9 cellular contexts compared by ENCODE assay signal in genomic region chrX:53319614-53320542, GRCh38. TPM values are rescaled to one million over a fixed set of nuclear protein-coding genes. Genes with fewer than 3 reads are reported as not detected.
A peak's percentile ranks its signal among the peaks of the same experiment; 100 is the strongest.
DNase-seq lines count a peak whose midpoint lies in the region; ATAC-seq, FAIRE-seq and TF ChIP-seq lines count a peak whose summit lies in the region.
"Had no signal": no experiment of that assay in that cellular context is flagged by ENCODE, and none has a peak within 500 bp of the region (broad histone marks: within the 10 kb centered on the region; RNA-seq: fewer than 3 reads in every experiment).

No MANE protein-coding gene starts in this region.

- no peak overlapping the region for H3K27ac ChIP-seq in iPS-18a (ENCODE audit: low read length)
- H3K27ac ChIP-seq in spleen, result no peak overlapping the region

- peak overlapping the region; percentile 43 for H3K4me3 Mint-ChIP-seq in activated CD8-positive, alpha-beta T cell treated with anti-CD3 and anti-CD28 coated beads, Interleukin-2, amount 10 ng/mL, durations not matched to agents 7 days and 5 days

- no peak for TF ChIP-seq CTCF in spleen (IDR thresholded peaks at IDR 0.05 in 8 of 11, conservative IDR thresholded peaks at IDR 0.05 in 3 of 11)

- H3K9me3 ChIP-seq in iPS-18a (ENCODE audit: control insufficient read depth, low read depth, low read length) (peaks cover 2% of the 10 kb centered on the region), spleen (no peaks in the 10 kb centered on the region)
- H3K9me3 ChIP-seq: BE2C had no signal

- DNase-seq in DMS79 treated with DMSO at 0.1 percent for 48 hours (lab: John Stamatoyannopoulos, UW) (peak; percentile 1), DMS79 (lab: John Stamatoyannopoulos, UW) (no peak), spleen (no peak), HK-2 (ENCODE audit: unreplicated experiment) (no peak), H54 (ENCODE audit: insufficient read length, low spot score) (no peak)
- DNase-seq in activated CD8-positive, alpha-beta T cell treated with anti-CD3 and anti-CD28 coated beads, Interleukin-2, amount 10 ng/mL, durations not matched to agents 7 days and 5 days, result no peak
- DNase-seq: BE2C had no signal

- no peak for ATAC-seq in activated CD8-positive, alpha-beta T cell treated with anti-CD3 and anti-CD28 coated beads, Interleukin-2, amount 10 ng/mL, durations not matched to agents 7 days and 5 days
- ATAC-seq in HG02571 (IDR thresholded peaks at IDR 0.05; ENCODE audit: unreplicated experiment), result no peak

- H3K36me3 ChIP-seq in iPS-18a (ENCODE audit: control insufficient read depth, low read depth, low read length), result no peaks in the 10 kb centered on the region
- H3K36me3 ChIP-seq in spleen, result no peaks in the 10 kb centered on the region
- H3K36me3 ChIP-seq: BE2C had no signal

- CTCF ChIA-PET in activated CD8-positive, alpha-beta T cell treated with anti-CD3 and anti-CD28 coated beads, Interleukin-2, amount 10 ng/mL, durations not matched to agents 7 days and 5 days (lab: Charles Lee), result interaction anchor here (0.9 to 4.9 kb wide), 5 partner anchors 59 to 162 kb away, joined by 3 to 58 read pairs (median 14); no protein-coding TSS in a partner anchor

- intact Hi-C loops in spleen (cut with DNase I; ENCODE audit: low total_unique reads), result loop anchor here (5.0 kb wide), 1 partner anchor 117 kb away; no protein-coding TSS in a partner anchor

- H3K36me3 Mint-ChIP-seq in activated CD8-positive, alpha-beta T cell treated with anti-CD3 and anti-CD28 coated beads, Interleukin-2, amount 10 ng/mL, durations not matched to agents 7 days and 5 days (ENCODE audit: low read depth), result no peaks in the 10 kb centered on the region

- 3 to 24% (median 5%) methylated on average over 17 to 32 of the region's 32 CpGs for WGBS in spleen, 5 donors

- H3K4me1 Mint-ChIP-seq in activated CD8-positive, alpha-beta T cell treated with anti-CD3 and anti-CD28 coated beads, Interleukin-2, amount 10 ng/mL, durations not matched to agents 7 days and 5 days (ENCODE audit: low read depth), result peaks cover 13% of the 10 kb centered on the region

- FAIRE-seq in H54 (lab: Jason Lieb, UNC), result no peak

- H3K4me1 ChIP-seq in iPS-18a (ENCODE audit: control insufficient read depth, low read depth, low read length) (peaks cover 12% of the 10 kb centered on the region), spleen (peaks cover 0 to 19% (median 13%) of the 10 kb centered on the region in 6 donors)
- H3K4me1 ChIP-seq: BE2C had no signal

- H3K9me3 Mint-ChIP-seq in activated CD8-positive, alpha-beta T cell treated with anti-CD3 and anti-CD28 coated beads, Interleukin-2, amount 10 ng/mL, durations not matched to agents 7 days and 5 days (ENCODE audit: insufficient read depth), result no peaks in the 10 kb centered on the region

- TF ChIP-seq POLR2A in spleen (IDR thresholded peaks at IDR 0.05), result no peak
- no peak for TF ChIP-seq POLR2A in H54 (IDR thresholded peaks at IDR 0.05; ENCODE audit: low read depth, low read length)

- H3K27ac Mint-ChIP-seq in activated CD8-positive, alpha-beta T cell treated with anti-CD3 and anti-CD28 coated beads, Interleukin-2, amount 10 ng/mL, durations not matched to agents 7 days and 5 days, result no peak overlapping the region

- H3K27me3 Mint-ChIP-seq in activated CD8-positive, alpha-beta T cell treated with anti-CD3 and anti-CD28 coated beads, Interleukin-2, amount 10 ng/mL, durations not matched to agents 7 days and 5 days (ENCODE audit: low read depth), result peaks cover 48% of the 10 kb centered on the region

- POLR2A ChIA-PET in activated CD8-positive, alpha-beta T cell treated with anti-CD3 and anti-CD28 coated beads, Interleukin-2, amount 10 ng/mL, durations not matched to agents 7 days and 5 days (lab: Charles Lee), result no interaction called here

- H3K27me3 ChIP-seq in iPS-18a (ENCODE audit: control insufficient read depth, insufficient read depth, low read length) (peaks cover 37% of the 10 kb centered on the region), spleen (replicated peaks in 1 of 7) (peaks cover 0 to 67% (median 46%) of the 10 kb centered on the region in 7 donors)

- no peak overlapping the region for H3K9ac ChIP-seq in iPS-18a (ENCODE audit: low read length)

- peak overlapping the region; percentile 55 for H3K4me3 ChIP-seq in iPS-18a (ENCODE audit: low read length)
- peak overlapping the region; percentile 31 to 72 (median 46) for H3K4me3 ChIP-seq in spleen

RNA-seq across cellular contexts. Expression of gene IQSEC2, which starts 38.5 kb away (rescaled TPM):
- not detected for total RNA-seq in activated CD8-positive, alpha-beta T cell treated with anti-CD3 and anti-CD28 coated beads, Interleukin-2, amount 10 ng/mL, durations not matched to agents 7 days and 5 days
- 10 to 100 TPM in 4 of 7 donors, 1 to 10 TPM in 3; 6.8 to 15.7 (median 10.5) TPM for total RNA-seq in spleen
- polyA plus RNA-seq in spleen, result 1 to 10 TPM; 5.2 to 8.0 (median 5.5) TPM

Comparison
In these comparisons a context has a peak if more than half of its experiments do, and no peak if none do; other contexts are left out.
1. RNA of gene IQSEC2, which starts 38.5 kb away (total RNA-seq): 6.8 to 15.7 TPM in spleen; not detected in activated CD8-positive, alpha-beta T cell treated with anti-CD3 and anti-CD28 coated beads, Interleukin-2, amount 10 ng/mL, durations not matched to agents 7 days and 5 days; every median in the first group is over 4 times any median in the second.